1 cellular context compared by ENCODE assay signal in the genomic region with DNA sequence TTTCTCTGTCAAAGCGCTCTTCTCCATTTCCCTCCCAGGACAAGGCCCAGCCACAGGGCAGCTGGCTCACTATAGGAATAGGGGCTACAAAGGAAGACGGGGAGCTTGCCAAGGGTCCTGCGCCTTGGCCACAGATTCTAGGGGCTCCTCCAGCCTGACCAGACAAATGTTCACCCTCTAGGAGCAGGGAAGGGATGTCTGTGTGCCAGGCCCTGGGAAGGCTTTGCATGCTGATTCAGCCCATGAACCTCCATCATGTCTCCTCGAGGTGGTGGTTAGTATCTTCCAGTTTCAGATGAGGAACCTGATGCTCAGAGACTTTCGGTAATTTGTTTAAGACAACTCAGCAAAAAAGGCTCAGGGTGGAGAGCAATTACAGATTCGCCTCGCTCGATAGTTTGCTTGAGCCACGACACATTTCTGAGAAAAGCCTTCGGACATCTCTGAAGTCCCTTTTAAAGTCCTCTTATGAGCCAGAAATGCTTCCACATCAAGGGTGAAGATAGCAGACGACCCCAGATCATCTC.
TF ChIP-seq lines count a peak whose summit lies in the region.

No MANE protein-coding gene starts in this region.

TF ChIP-seq in H1, 55 proteins besides CTCF, POLR2A, EP300 and RAD21 (continued from another document):
- TF ChIP-seq, protein P1, sequence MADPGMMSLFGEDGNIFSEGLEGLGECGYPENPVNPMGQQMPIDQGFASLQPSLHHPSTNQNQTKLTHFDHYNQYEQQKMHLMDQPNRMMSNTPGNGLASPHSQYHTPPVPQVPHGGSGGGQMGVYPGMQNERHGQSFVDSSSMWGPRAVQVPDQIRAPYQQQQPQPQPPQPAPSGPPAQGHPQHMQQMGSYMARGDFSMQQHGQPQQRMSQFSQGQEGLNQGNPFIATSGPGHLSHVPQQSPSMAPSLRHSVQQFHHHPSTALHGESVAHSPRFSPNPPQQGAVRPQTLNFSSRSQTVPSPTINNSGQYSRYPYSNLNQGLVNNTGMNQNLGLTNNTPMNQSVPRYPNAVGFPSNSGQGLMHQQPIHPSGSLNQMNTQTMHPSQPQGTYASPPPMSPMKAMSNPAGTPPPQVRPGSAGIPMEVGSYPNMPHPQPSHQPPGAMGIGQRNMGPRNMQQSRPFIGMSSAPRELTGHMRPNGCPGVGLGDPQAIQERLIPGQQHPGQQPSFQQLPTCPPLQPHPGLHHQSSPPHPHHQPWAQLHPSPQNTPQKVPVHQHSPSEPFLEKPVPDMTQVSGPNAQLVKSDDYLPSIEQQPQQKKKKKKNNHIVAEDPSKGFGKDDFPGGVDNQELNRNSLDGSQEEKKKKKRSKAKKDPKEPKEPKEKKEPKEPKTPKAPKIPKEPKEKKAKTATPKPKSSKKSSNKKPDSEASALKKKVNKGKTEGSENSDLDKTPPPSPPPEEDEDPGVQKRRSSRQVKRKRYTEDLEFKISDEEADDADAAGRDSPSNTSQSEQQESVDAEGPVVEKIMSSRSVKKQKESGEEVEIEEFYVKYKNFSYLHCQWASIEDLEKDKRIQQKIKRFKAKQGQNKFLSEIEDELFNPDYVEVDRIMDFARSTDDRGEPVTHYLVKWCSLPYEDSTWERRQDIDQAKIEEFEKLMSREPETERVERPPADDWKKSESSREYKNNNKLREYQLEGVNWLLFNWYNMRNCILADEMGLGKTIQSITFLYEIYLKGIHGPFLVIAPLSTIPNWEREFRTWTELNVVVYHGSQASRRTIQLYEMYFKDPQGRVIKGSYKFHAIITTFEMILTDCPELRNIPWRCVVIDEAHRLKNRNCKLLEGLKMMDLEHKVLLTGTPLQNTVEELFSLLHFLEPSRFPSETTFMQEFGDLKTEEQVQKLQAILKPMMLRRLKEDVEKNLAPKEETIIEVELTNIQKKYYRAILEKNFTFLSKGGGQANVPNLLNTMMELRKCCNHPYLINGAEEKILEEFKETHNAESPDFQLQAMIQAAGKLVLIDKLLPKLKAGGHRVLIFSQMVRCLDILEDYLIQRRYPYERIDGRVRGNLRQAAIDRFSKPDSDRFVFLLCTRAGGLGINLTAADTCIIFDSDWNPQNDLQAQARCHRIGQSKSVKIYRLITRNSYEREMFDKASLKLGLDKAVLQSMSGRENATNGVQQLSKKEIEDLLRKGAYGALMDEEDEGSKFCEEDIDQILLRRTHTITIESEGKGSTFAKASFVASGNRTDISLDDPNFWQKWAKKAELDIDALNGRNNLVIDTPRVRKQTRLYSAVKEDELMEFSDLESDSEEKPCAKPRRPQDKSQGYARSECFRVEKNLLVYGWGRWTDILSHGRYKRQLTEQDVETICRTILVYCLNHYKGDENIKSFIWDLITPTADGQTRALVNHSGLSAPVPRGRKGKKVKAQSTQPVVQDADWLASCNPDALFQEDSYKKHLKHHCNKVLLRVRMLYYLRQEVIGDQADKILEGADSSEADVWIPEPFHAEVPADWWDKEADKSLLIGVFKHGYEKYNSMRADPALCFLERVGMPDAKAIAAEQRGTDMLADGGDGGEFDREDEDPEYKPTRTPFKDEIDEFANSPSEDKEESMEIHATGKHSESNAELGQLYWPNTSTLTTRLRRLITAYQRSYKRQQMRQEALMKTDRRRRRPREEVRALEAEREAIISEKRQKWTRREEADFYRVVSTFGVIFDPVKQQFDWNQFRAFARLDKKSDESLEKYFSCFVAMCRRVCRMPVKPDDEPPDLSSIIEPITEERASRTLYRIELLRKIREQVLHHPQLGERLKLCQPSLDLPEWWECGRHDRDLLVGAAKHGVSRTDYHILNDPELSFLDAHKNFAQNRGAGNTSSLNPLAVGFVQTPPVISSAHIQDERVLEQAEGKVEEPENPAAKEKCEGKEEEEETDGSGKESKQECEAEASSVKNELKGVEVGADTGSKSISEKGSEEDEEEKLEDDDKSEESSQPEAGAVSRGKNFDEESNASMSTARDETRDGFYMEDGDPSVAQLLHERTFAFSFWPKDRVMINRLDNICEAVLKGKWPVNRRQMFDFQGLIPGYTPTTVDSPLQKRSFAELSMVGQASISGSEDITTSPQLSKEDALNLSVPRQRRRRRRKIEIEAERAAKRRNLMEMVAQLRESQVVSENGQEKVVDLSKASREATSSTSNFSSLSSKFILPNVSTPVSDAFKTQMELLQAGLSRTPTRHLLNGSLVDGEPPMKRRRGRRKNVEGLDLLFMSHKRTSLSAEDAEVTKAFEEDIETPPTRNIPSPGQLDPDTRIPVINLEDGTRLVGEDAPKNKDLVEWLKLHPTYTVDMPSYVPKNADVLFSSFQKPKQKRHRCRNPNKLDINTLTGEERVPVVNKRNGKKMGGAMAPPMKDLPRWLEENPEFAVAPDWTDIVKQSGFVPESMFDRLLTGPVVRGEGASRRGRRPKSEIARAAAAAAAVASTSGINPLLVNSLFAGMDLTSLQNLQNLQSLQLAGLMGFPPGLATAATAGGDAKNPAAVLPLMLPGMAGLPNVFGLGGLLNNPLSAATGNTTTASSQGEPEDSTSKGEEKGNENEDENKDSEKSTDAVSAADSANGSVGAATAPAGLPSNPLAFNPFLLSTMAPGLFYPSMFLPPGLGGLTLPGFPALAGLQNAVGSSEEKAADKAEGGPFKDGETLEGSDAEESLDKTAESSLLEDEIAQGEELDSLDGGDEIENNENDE (IDR thresholded peaks at IDR 0.05; ENCODE audit: insufficient replicate concordance, low read length) = no peak
- TF ChIP-seq GTF2F1 (IDR thresholded peaks at IDR 0.05; ENCODE audit: borderline replicate concordance, low read depth, low read length) (no peak), KDM5A (IDR thresholded peaks at IDR 0.05; ENCODE audit: low read length) (no peak), TAF7 (optimal IDR thresholded peaks at IDR 0.05; ENCODE audit: borderline replicate concordance, low read depth, low read length) (no peak), KDM4A (IDR thresholded peaks at IDR 0.05; ENCODE audit: low read depth, low read length, severe bottlenecking) (no peak), CREB1 (IDR thresholded peaks at IDR 0.05) (no peak), GABPA (IDR thresholded peaks at IDR 0.05; ENCODE audit: borderline replicate concordance, insufficient read depth, low read length) (no peak), POLR2AphosphoS5 (IDR thresholded peaks at IDR 0.05; ENCODE audit: low read depth, low read length) (no peak), PHF8 (conservative IDR thresholded peaks at IDR 0.05; ENCODE audit: low read depth, low read length) (no peak)
- TF ChIP-seq, protein P2, sequence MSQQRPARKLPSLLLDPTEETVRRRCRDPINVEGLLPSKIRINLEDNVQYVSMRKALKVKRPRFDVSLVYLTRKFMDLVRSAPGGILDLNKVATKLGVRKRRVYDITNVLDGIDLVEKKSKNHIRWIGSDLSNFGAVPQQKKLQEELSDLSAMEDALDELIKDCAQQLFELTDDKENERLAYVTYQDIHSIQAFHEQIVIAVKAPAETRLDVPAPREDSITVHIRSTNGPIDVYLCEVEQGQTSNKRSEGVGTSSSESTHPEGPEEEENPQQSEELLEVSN (IDR thresholded peaks at IDR 0.05) = no peak
- TF ChIP-seq, protein P3, sequence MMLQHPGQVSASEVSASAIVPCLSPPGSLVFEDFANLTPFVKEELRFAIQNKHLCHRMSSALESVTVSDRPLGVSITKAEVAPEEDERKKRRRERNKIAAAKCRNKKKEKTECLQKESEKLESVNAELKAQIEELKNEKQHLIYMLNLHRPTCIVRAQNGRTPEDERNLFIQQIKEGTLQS (IDR thresholded peaks at IDR 0.05; ENCODE audit: insufficient read depth, low read depth, low read length) = no peak
- TF ChIP-seq, protein P4, sequence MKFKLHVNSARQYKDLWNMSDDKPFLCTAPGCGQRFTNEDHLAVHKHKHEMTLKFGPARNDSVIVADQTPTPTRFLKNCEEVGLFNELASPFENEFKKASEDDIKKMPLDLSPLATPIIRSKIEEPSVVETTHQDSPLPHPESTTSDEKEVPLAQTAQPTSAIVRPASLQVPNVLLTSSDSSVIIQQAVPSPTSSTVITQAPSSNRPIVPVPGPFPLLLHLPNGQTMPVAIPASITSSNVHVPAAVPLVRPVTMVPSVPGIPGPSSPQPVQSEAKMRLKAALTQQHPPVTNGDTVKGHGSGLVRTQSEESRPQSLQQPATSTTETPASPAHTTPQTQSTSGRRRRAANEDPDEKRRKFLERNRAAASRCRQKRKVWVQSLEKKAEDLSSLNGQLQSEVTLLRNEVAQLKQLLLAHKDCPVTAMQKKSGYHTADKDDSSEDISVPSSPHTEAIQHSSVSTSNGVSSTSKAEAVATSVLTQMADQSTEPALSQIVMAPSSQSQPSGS (IDR thresholded peaks at IDR 0.05; ENCODE audit: low read length) = no peak
